ENCODE assay signal across 26 cellular contexts in the genomic region with DNA sequence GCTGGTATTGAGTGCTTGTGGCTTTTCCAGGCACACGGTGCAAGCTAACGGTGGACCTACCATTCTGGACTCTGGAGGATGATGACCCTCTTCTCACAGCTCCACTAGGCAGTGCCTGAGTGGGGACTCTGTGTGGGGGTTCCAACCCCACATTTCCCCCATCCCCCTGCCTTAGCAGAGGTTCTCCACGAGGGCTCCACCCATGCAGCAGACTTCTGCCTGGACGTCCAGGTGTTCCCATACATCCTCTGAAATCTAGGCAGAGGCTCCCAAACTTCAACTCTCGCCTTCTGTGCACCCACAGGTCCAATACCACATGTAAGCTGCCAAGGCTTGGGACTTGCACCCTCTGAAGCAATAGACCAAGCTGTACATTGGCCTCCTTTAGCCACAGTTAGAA. TPM values are rescaled to one million over a fixed set of nuclear protein-coding genes. Genes with fewer than 3 reads are reported as not detected.
DNase-seq lines count a peak whose midpoint lies in the region; ATAC-seq and TF ChIP-seq lines count a peak whose summit lies in the region.
"Had no signal": no experiment of that assay in that cellular context is flagged by ENCODE, and none has a peak within 500 bp of the region (broad histone marks: within the 10 kb centered on the region; RNA-seq: fewer than 3 reads in every experiment).

No MANE protein-coding gene starts in this region.

- H3K4me1 ChIP-seq in HEK293 (ENCODE audit: control insufficient read depth, insufficient read depth, low read length) (no peaks in the 10 kb centered on the region), subcutaneous abdominal adipose tissue (ENCODE audit: control insufficient read depth in 5 of 5, insufficient read depth in 5 of 5, low read length in 5 of 5) (no peaks in the 10 kb centered on the region)
- H3K4me1 ChIP-seq: SJSA1 had no signal

- H3K36me3 Mint-ChIP-seq in activated naive CD4-positive, alpha-beta T cell treated with anti-CD3 and anti-CD28 coated beads for 36 hours (ENCODE audit: low read depth): peaks cover 54% of the 10 kb centered on the region
- peaks cover 65% of the 10 kb centered on the region for H3K36me3 Mint-ChIP-seq in activated naive CD8-positive, alpha-beta T cell treated with anti-CD3 and anti-CD28 coated beads, Interleukin-2, amount 50 U/mL, for 24 hours (ENCODE audit: low read depth)
- peaks cover 47% of the 10 kb centered on the region for H3K36me3 Mint-ChIP-seq in activated naive CD8-positive, alpha-beta T cell treated with anti-CD3 and anti-CD28 coated beads for 36 hours

- H3K27ac ChIP-seq in HEK293 (ENCODE audit: extremely low read depth, low read depth, low read length): no peak overlapping the region
- H3K27ac ChIP-seq in subcutaneous abdominal adipose tissue (ENCODE audit: low read depth, low read length): no peak overlapping the region
- H3K27ac ChIP-seq: SJSA1 had no signal

- no peaks in the 10 kb centered on the region for H3K4me1 Mint-ChIP-seq in activated naive CD4-positive, alpha-beta T cell treated with anti-CD3 and anti-CD28 coated beads for 36 hours (ENCODE audit: low read depth)
- no peaks in the 10 kb centered on the region for H3K4me1 Mint-ChIP-seq in activated naive CD8-positive, alpha-beta T cell treated with anti-CD3 and anti-CD28 coated beads, Interleukin-2, amount 50 U/mL, for 24 hours
- H3K4me1 Mint-ChIP-seq in activated naive CD8-positive, alpha-beta T cell treated with anti-CD3 and anti-CD28 coated beads for 36 hours: no peaks in the 10 kb centered on the region
- H3K4me1 Mint-ChIP-seq: B cell; CD14-positive monocyte; CD8-positive, alpha-beta memory T cell; IgD-negative memory B cell; T-cell had no signal

- H3K27me3 ChIP-seq in subcutaneous abdominal adipose tissue (ENCODE audit: control insufficient read depth in 5 of 5, insufficient read depth in 4 of 5, low read length in 5 of 5): no peaks in the 10 kb centered on the region
- H3K27me3 ChIP-seq: SJSA1 had no signal

- H3K27ac Mint-ChIP-seq in activated naive CD4-positive, alpha-beta T cell treated with anti-CD3 and anti-CD28 coated beads for 36 hours: no peak overlapping the region
- H3K27ac Mint-ChIP-seq in activated naive CD8-positive, alpha-beta T cell treated with anti-CD3 and anti-CD28 coated beads, Interleukin-2, amount 50 U/mL, for 24 hours: no peak overlapping the region
- H3K27ac Mint-ChIP-seq in activated naive CD8-positive, alpha-beta T cell treated with anti-CD3 and anti-CD28 coated beads for 36 hours: no peak overlapping the region
- H3K27ac Mint-ChIP-seq: B cell; CD14-positive monocyte; CD8-positive, alpha-beta memory T cell; T-cell had no signal

- H3K9me3 ChIP-seq in HEK293 (ENCODE audit: control insufficient read depth, insufficient read depth, low read depth, low read length) (peaks cover 5% of the 10 kb centered on the region; the same call in 1 of the 2 replicates), subcutaneous abdominal adipose tissue (ENCODE audit: control insufficient read depth in 5 of 5, low read length in 5 of 5) (peaks cover 73 to 98% (median 94%) of the 10 kb centered on the region in 5 donors)

- H3K4me3 Mint-ChIP-seq in activated naive CD4-positive, alpha-beta T cell treated with anti-CD3 and anti-CD28 coated beads for 36 hours: no peak overlapping the region
- no peak overlapping the region for H3K4me3 Mint-ChIP-seq in activated naive CD8-positive, alpha-beta T cell treated with anti-CD3 and anti-CD28 coated beads, Interleukin-2, amount 50 U/mL, for 24 hours
- H3K4me3 Mint-ChIP-seq in activated naive CD8-positive, alpha-beta T cell treated with anti-CD3 and anti-CD28 coated beads for 36 hours: no peak overlapping the region
- H3K4me3 Mint-ChIP-seq: B cell; CD14-positive monocyte; CD8-positive, alpha-beta memory T cell; IgD-negative memory B cell; T-cell had no signal

- ATAC-seq in activated naive CD8-positive, alpha-beta T cell treated with anti-CD3 and anti-CD28 coated beads, Interleukin-2, amount 50 U/mL, for 24 hours: no peak
- ATAC-seq: HCT116, T-cell had no signal

- POLR2A ChIA-PET in HEK293 (lab: Yijun Ruan, JAX): no interaction called here

- TF ChIP-seq CTCF in HEK293 (tag by site-specific recombination; IDR thresholded peaks at IDR 0.05): no peak

- H3K27me3 Mint-ChIP-seq in activated naive CD4-positive, alpha-beta T cell treated with anti-CD3 and anti-CD28 coated beads for 36 hours (ENCODE audit: low read depth): peaks cover 6% of the 10 kb centered on the region
- H3K27me3 Mint-ChIP-seq in activated naive CD8-positive, alpha-beta T cell treated with anti-CD3 and anti-CD28 coated beads, Interleukin-2, amount 50 U/mL, for 24 hours: no peaks in the 10 kb centered on the region
- H3K27me3 Mint-ChIP-seq in activated naive CD8-positive, alpha-beta T cell treated with anti-CD3 and anti-CD28 coated beads for 36 hours: peaks cover 8% of the 10 kb centered on the region
- H3K27me3 Mint-ChIP-seq: B cell, IgD-negative memory B cell had no signal

- DNase-seq in activated naive CD4-positive, alpha-beta T cell treated with anti-CD3 and anti-CD28 coated beads for 36 hours: peak; percentile 7
- no peak for DNase-seq in activated naive CD4-positive, alpha-beta T cell (lab: John Stamatoyannopoulos, UW)
- DNase-seq in amniotic epithelial cell (ENCODE audit: low read depth) (peak; percentile 7), GF-D8 (lab: John Stamatoyannopoulos, UW) (no peak)
- no peak for DNase-seq in activated naive CD8-positive, alpha-beta T cell treated with anti-CD3 and anti-CD28 coated beads, Interleukin-2, amount 50 U/mL, for 24 hours
- DNase-seq in activated naive CD8-positive, alpha-beta T cell treated with anti-CD3 and anti-CD28 coated beads for 36 hours: no peak
- DNase-seq: CD8-positive, alpha-beta memory T cell; DMS153; MV-4-11; NCI-H1105; NCI-H1436 treated with DMSO at 0.1 percent for 48 hours; NCI-H187 treated with DMSO at 0.1 percent for 48 hours; NCI-H2107; NCI-H526; NCI-H82; NK-92 treated with Interleukin-12 subunit alpha and Interleukin-12 subunit beta, amount 100 ng/mL, for 24 hours; Right ventricle myocardium superior; RPMI8226; T-cell had no signal

- CTCF ChIA-PET in activated naive CD4-positive, alpha-beta T cell treated with anti-CD3 and anti-CD28 coated beads for 36 hours (lab: Charles Lee): no interaction called here
- CTCF ChIA-PET in HEK293 (lab: Yijun Ruan, JAX): interaction anchor here (0.6 kb wide), 2 partner anchors 31 to 1712 kb away, joined by 3 to 4 read pairs; no protein-coding TSS in a partner anchor

- no peak overlapping the region for H3K9ac ChIP-seq in subcutaneous abdominal adipose tissue (ENCODE audit: low read length in 5 of 5)

- peaks cover 80% of the 10 kb centered on the region for H3K9me3 Mint-ChIP-seq in activated naive CD4-positive, alpha-beta T cell treated with anti-CD3 and anti-CD28 coated beads for 36 hours
- peaks cover 83% of the 10 kb centered on the region for H3K9me3 Mint-ChIP-seq in activated naive CD8-positive, alpha-beta T cell treated with anti-CD3 and anti-CD28 coated beads, Interleukin-2, amount 50 U/mL, for 24 hours
- H3K9me3 Mint-ChIP-seq in activated naive CD8-positive, alpha-beta T cell treated with anti-CD3 and anti-CD28 coated beads for 36 hours: peaks cover 71% of the 10 kb centered on the region

- H3K4me3 ChIP-seq in HEK293 (ENCODE audit: low read depth, low read length) (no peak overlapping the region), subcutaneous abdominal adipose tissue (ENCODE audit: low read depth in 1 of 5, low read length in 5 of 5) (peak overlapping the region; percentile 17 to 59 (median 32))
- H3K4me3 ChIP-seq: SJSA1 had no signal

- intact Hi-C loops in activated naive CD4-positive, alpha-beta T cell treated with anti-CD3 and anti-CD28 coated beads for 36 hours (cut with micrococcal nuclease): no loop called here

- H3K36me3 ChIP-seq in HEK293 (ENCODE audit: control insufficient read depth in 2 of 2, insufficient read depth in 1 of 2, low read length in 2 of 2) (peaks cover 0 to 11% of the 10 kb centered on the region in 2 experiments; a peak in 1 of 3 replicates), subcutaneous abdominal adipose tissue (ENCODE audit: control insufficient read depth in 5 of 5, insufficient read depth in 5 of 5, low read length in 5 of 5) (peaks cover 7 to 19% (median 11%) of the 10 kb centered on the region in 5 donors)

TF ChIP-seq in HEK293, 187 proteins besides CTCF, POLR2A, EP300 and RAD21 (continues in another document):
- TF ChIP-seq ZBTB21 (tag by site-specific recombination; IDR thresholded peaks at IDR 0.05) (no peak), SETDB1 (IDR thresholded peaks at IDR 0.05; ENCODE audit: insufficient read length, low read length) (peak; percentile 71)

RNA-seq across cellular contexts. Expression of a gene that starts 25.3 kb away (rescaled TPM):
- 10 to 100 TPM; 25.7 to 26.1 TPM for total RNA-seq in activated naive CD4-positive, alpha-beta T cell treated with anti-CD3 and anti-CD28 coated beads for 36 hours
- 10 to 100 TPM; 21.5 to 23.9 TPM for total RNA-seq in activated naive CD8-positive, alpha-beta T cell treated with anti-CD3 and anti-CD28 coated beads for 36 hours

RNA-seq across cellular contexts. Expression of a gene that starts 27.2 kb away (rescaled TPM):
- total RNA-seq in activated naive CD4-positive, alpha-beta T cell treated with anti-CD3 and anti-CD28 coated beads for 36 hours: 1 to 10 TPM; 4.3 to 4.8 TPM
- 1 to 10 TPM; 6.8 to 8.1 TPM for total RNA-seq in activated naive CD8-positive, alpha-beta T cell treated with anti-CD3 and anti-CD28 coated beads for 36 hours

RNA-seq across cellular contexts. Expression of a gene that starts 59.5 kb away (rescaled TPM):
- 10 to 100 TPM; 14.6 to 16.9 TPM for total RNA-seq in activated naive CD4-positive, alpha-beta T cell treated with anti-CD3 and anti-CD28 coated beads for 36 hours
- total RNA-seq in activated naive CD8-positive, alpha-beta T cell treated with anti-CD3 and anti-CD28 coated beads for 36 hours: 10 to 100 TPM; 27.0 to 30.5 TPM

Comparison
In these comparisons a context has a peak if more than half of its experiments do, and no peak if none do; other contexts are left out.
1. DNase-seq: peak in activated naive CD4-positive, alpha-beta T cell treated with anti-CD3 and anti-CD28 coated beads for 36 hours (single experiment) and amniotic epithelial cell (single experiment); none in activated naive CD4-positive, alpha-beta T cell (0 of 4), GF-D8 (single experiment), activated naive CD8-positive, alpha-beta T cell treated with anti-CD3 and anti-CD28 coated beads, Interleukin-2, amount 50 U/mL, for 24 hours (single experiment) and activated naive CD8-positive, alpha-beta T cell treated with anti-CD3 and anti-CD28 coated beads for 36 hours (single experiment).